Comparison of ENCODE assay signal across 10 cellular contexts in the genomic region with DNA sequence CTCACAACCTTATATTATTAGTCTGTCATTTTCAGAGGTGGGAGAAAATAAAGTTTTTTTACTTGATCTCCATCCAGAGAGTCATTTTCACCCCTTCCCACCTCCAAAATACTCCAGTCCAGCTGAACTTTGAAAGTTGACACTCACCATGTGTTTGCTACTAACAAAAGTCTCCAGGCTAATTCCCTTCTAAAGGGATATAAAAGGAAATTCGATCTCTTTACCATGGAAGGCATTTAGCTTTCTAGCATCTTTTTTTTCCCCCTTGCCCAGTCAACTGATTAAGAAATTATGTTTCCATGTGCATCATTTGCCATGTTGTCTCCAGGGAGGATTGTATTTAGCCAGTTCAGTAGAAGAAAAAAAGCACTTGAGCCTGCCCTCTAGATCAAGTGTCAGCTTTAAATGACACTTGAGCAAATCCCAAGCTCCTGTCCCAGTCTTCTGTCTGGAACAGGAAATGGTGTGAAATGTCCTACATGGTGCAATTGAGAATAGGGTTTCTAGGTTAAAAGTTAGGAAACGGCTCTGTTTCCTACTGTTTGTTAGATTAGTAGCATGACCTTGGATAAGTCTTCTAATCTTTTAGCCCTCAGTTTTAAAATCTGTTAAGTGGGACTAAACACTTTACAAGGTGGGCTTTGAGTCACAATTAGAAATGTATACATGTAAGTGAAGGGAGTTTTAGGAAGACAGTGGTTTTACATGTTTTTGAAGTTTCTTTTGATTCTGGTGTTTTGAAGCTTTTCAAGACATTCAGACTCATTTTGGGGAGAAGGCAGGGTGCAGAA.
DNase-seq lines count a peak whose midpoint lies in the region; ATAC-seq, FAIRE-seq and TF ChIP-seq lines count a peak whose summit lies in the region.
"Had no signal": no experiment of that assay in that cellular context is flagged by ENCODE, and none has a peak within 500 bp of the region (broad histone marks: within the 10 kb centered on the region; RNA-seq: fewer than 3 reads in every experiment).

No MANE protein-coding gene starts in this region.

- POLR2A ChIA-PET in CD4-positive, alpha-beta memory T cell (lab: Charles Lee; ENCODE audit: partially characterized antibody), result interaction anchor here (0.6 to 12.4 kb wide), 6 partner anchors 13 to 247 kb away, joined by 3 to 231 read pairs (median 72); a partner anchor contains a TSS
- POLR2A ChIA-PET in activated CD4-positive, alpha-beta memory T cell treated with anti-CD3 and anti-CD28 coated beads, Interleukin-2, amount 10 ng/mL, durations not matched to agents 7 days and 5 days (lab: Charles Lee), result interaction anchor here (1.0 to 2.6 kb wide), 2 partner anchors 11 to 81 kb away, joined by 3 to 8 read pairs; a partner anchor contains a TSS

- no peak for FAIRE-seq in frontal cortex (lab: Jason Lieb, UNC)

- peaks cover 66 to 75% of the 10 kb centered on the region in 2 donors for H3K36me3 Mint-ChIP-seq in CD4-positive, alpha-beta memory T cell
- H3K36me3 Mint-ChIP-seq in activated CD4-positive, alpha-beta memory T cell treated with anti-CD3 and anti-CD28 coated beads, Interleukin-2, amount 10 ng/mL, durations not matched to agents 7 days and 5 days (ENCODE audit: low read depth), result peaks cover 68% of the 10 kb centered on the region
- peaks cover 34% of the 10 kb centered on the region for H3K36me3 Mint-ChIP-seq in memory B cell

- H3K27me3 Mint-ChIP-seq in CD4-positive, alpha-beta memory T cell, result no peaks in the 10 kb centered on the region
- no peaks in the 10 kb centered on the region for H3K27me3 Mint-ChIP-seq in activated CD4-positive, alpha-beta memory T cell treated with anti-CD3 and anti-CD28 coated beads, Interleukin-2, amount 10 ng/mL, durations not matched to agents 7 days and 5 days
- H3K27me3 Mint-ChIP-seq in memory B cell, result no peaks in the 10 kb centered on the region

- H3K36me3 ChIP-seq in CD4-positive, alpha-beta memory T cell (ENCODE audit: insufficient read depth, low read length), result peaks cover 45% of the 10 kb centered on the region
- peaks cover 10% of the 10 kb centered on the region for H3K36me3 ChIP-seq in osteoblast (ENCODE audit: insufficient read depth, low read length)

- intact Hi-C loops in CD4-positive, alpha-beta memory T cell (cut with micrococcal nuclease), result no loop called here

- ATAC-seq in memory B cell (ENCODE audit: low read depth), result no peak
- no peak for ATAC-seq in HG02623 (IDR thresholded peaks at IDR 0.05; ENCODE audit: unreplicated experiment)

- peak overlapping the region; percentile 66 to 97 (median 85) for H3K27ac Mint-ChIP-seq in CD4-positive, alpha-beta memory T cell
- peak overlapping the region; percentile 17 for H3K27ac Mint-ChIP-seq in activated CD4-positive, alpha-beta memory T cell treated with anti-CD3 and anti-CD28 coated beads, Interleukin-2, amount 10 ng/mL, durations not matched to agents 7 days and 5 days
- peak overlapping the region; percentile 89 for H3K27ac Mint-ChIP-seq in memory B cell

- DNase-seq in CD4-positive, alpha-beta memory T cell, result no peak
- no peak for DNase-seq in activated CD4-positive, alpha-beta memory T cell treated with anti-CD3 and anti-CD28 coated beads, Interleukin-2, amount 10 ng/mL, durations not matched to agents 7 days and 5 days
- no peak for DNase-seq in memory B cell (ENCODE audit: low spot score in 2 of 2)
- DNase-seq in frontal cortex (ENCODE audit: low spot score in 2 of 2), result no peak
- DNase-seq in kidney glomerular epithelial cell (lab: John Stamatoyannopoulos, UW), result no peak
- DNase-seq in osteoblast (ENCODE audit: insufficient read length, low spot score, missing footprints), result no peak
- DNase-seq: activated CD8-positive, alpha-beta memory T cell treated with anti-CD3 and anti-CD28 coated beads, Interleukin-2, amount 50 U/mL, for 48 hours had no signal

- peaks cover 63 to 88% (median 73%) of the 10 kb centered on the region in 4 donors for H3K4me1 Mint-ChIP-seq in CD4-positive, alpha-beta memory T cell
- H3K4me1 Mint-ChIP-seq in activated CD4-positive, alpha-beta memory T cell treated with anti-CD3 and anti-CD28 coated beads, Interleukin-2, amount 10 ng/mL, durations not matched to agents 7 days and 5 days, result peaks cover 67% of the 10 kb centered on the region
- peaks cover 20% of the 10 kb centered on the region for H3K4me1 Mint-ChIP-seq in memory B cell

- no peaks in the 10 kb centered on the region for H4K20me1 ChIP-seq in osteoblast (ENCODE audit: insufficient read depth, low read length)

- H3K4me2 ChIP-seq in osteoblast (ENCODE audit: insufficient read depth, low read length), result no peak overlapping the region

- TF ChIP-seq EP300 in Ishikawa (IDR thresholded peaks at IDR 0.05; ENCODE audit: borderline replicate concordance), result no peak

- peak overlapping the region in 5 of 8 donors; percentile 11 to 48 (median 25) for H3K4me3 Mint-ChIP-seq in CD4-positive, alpha-beta memory T cell
- no peak overlapping the region for H3K4me3 Mint-ChIP-seq in activated CD4-positive, alpha-beta memory T cell treated with anti-CD3 and anti-CD28 coated beads, Interleukin-2, amount 10 ng/mL, durations not matched to agents 7 days and 5 days
- H3K4me3 Mint-ChIP-seq in memory B cell, result no peak overlapping the region

- H3K9me3 Mint-ChIP-seq in CD4-positive, alpha-beta memory T cell, result no peaks in the 10 kb centered on the region
- no peaks in the 10 kb centered on the region for H3K9me3 Mint-ChIP-seq in activated CD4-positive, alpha-beta memory T cell treated with anti-CD3 and anti-CD28 coated beads, Interleukin-2, amount 10 ng/mL, durations not matched to agents 7 days and 5 days
- H3K9me3 Mint-ChIP-seq in memory B cell, result no peaks in the 10 kb centered on the region

- TF ChIP-seq CTCF in osteoblast (IDR thresholded peaks at IDR 0.05; ENCODE audit: extremely low read depth, low read depth, low read length), result no peak

- H3K79me2 ChIP-seq in osteoblast (ENCODE audit: insufficient read depth, low read length), result no peaks in the 10 kb centered on the region

- no peaks in the 10 kb centered on the region for H3K9me3 ChIP-seq in CD4-positive, alpha-beta memory T cell (ENCODE audit: control insufficient read depth in 1 of 2, low read length in 2 of 2)
- no peaks in the 10 kb centered on the region for H3K9me3 ChIP-seq in osteoblast (ENCODE audit: low read depth, low read length)

- no peak overlapping the region for H3K4me3 ChIP-seq in CD4-positive, alpha-beta memory T cell (ENCODE audit: low read length in 2 of 2)
- no peak overlapping the region for H3K4me3 ChIP-seq in osteoblast (ENCODE audit: insufficient read depth, low read length)

- H3K4me1 ChIP-seq in CD4-positive, alpha-beta memory T cell (ENCODE audit: insufficient read depth, low read length), result peaks cover 86% of the 10 kb centered on the region
- H3K4me1 ChIP-seq in osteoblast (ENCODE audit: insufficient read depth, low read length), result no peaks in the 10 kb centered on the region

- CTCF ChIA-PET in CD4-positive, alpha-beta memory T cell (lab: Charles Lee; ENCODE audit: partially characterized antibody), result interaction anchor here (0.9 to 16.0 kb wide), 6 partner anchors 9 to 142 kb away, joined by 3 to 252 read pairs (median 4); no protein-coding TSS in a partner anchor
- CTCF ChIA-PET in activated CD4-positive, alpha-beta memory T cell treated with anti-CD3 and anti-CD28 coated beads, Interleukin-2, amount 10 ng/mL, durations not matched to agents 7 days and 5 days (lab: Charles Lee), result interaction anchor here (0.6 to 5.3 kb wide), 6 partner anchors 13 to 1678 kb away, joined by 3 to 20 read pairs (median 4); no protein-coding TSS in a partner anchor

- no peak overlapping the region for H2AFZ ChIP-seq in osteoblast (ENCODE audit: low read length)

- no peaks in the 10 kb centered on the region for H3K27me3 ChIP-seq in CD4-positive, alpha-beta memory T cell (ENCODE audit: insufficient read depth, low read length)
- no peaks in the 10 kb centered on the region for H3K27me3 ChIP-seq in osteoblast (ENCODE audit: insufficient read depth, low read length)

- no peak for TF ChIP-seq RAD21 in Ishikawa (IDR thresholded peaks at IDR 0.05; ENCODE audit: low read depth)

- H3K27ac ChIP-seq in CD4-positive, alpha-beta memory T cell (ENCODE audit: low read depth, low read length), result peak overlapping the region; percentile 28
- H3K27ac ChIP-seq in osteoblast (ENCODE audit: low read depth, low read length), result no peak overlapping the region
- H3K27ac ChIP-seq: epithelial cell of prostate had no signal

TF ChIP-seq in Ishikawa, 13 proteins besides CTCF, POLR2A, EP300 and RAD21:
- TF ChIP-seq TCF12 (IDR thresholded peaks at IDR 0.05; ENCODE audit: low read depth) (no peak), FOXM1 (IDR thresholded peaks at IDR 0.05; ENCODE audit: borderline replicate concordance, low read depth) (peak; percentile 12; the same call in 1 of the 2 replicates)
TF ChIP-seq in Ishikawa: peak in this region for 1.

Comparison
In these comparisons a context has a peak if more than half of its experiments do, and no peak if none do; other contexts are left out.
1. H3K27ac Mint-ChIP-seq: peak in every context shown above with its lines; median percentile 89 in memory B cell; 85 in CD4-positive, alpha-beta memory T cell; 17 in activated CD4-positive, alpha-beta memory T cell treated with anti-CD3 and anti-CD28 coated beads, Interleukin-2, amount 10 ng/mL, durations not matched to agents 7 days and 5 days.
2. H3K4me3 Mint-ChIP-seq: peak in CD4-positive, alpha-beta memory T cell (5 of 8); none in activated CD4-positive, alpha-beta memory T cell treated with anti-CD3 and anti-CD28 coated beads, Interleukin-2, amount 10 ng/mL, durations not matched to agents 7 days and 5 days (single experiment) and memory B cell (single experiment).